Comparison of ENCODE assay signal across 12 cellular contexts in genomic region chr12:54127538-54128259, GRCh38.
DNase-seq lines count a peak whose midpoint lies in the region; ATAC-seq and TF ChIP-seq lines count a peak whose summit lies in the region.
"Had no signal": no experiment of that assay in that cellular context is flagged by ENCODE, and none has a peak within 500 bp of the region (broad histone marks: within the 10 kb centered on the region; RNA-seq: fewer than 3 reads in every experiment).

No MANE protein-coding gene starts in this region.

- peak overlapping the region; percentile 56 for H2AFZ ChIP-seq in osteoblast (ENCODE audit: low read length)

- H3K79me2 ChIP-seq in osteoblast (ENCODE audit: insufficient read depth, low read length): peaks cover 17% of the 10 kb centered on the region

- intact Hi-C loops in left ventricle myocardium inferior (cut with micrococcal nuclease): no loop called here
- intact Hi-C loops in cardiac septum (cut with DNase I): no loop called here
- intact Hi-C loops in uterus (cut with DNase I; ENCODE audit: low total_unique reads): no loop called here
- intact Hi-C loops in left lung (cut with DNase I): no loop called here

- H3K4me2 ChIP-seq in osteoblast (ENCODE audit: insufficient read depth, low read length): peak overlapping the region; percentile 81

- H3K4me1 ChIP-seq in left ventricle myocardium inferior (peaks cover 15% of the 10 kb centered on the region), osteoblast (ENCODE audit: insufficient read depth, low read length) (peaks cover 8% of the 10 kb centered on the region), uterus (no peaks in the 10 kb centered on the region), left lung (peaks cover 0 to 15% of the 10 kb centered on the region in 2 donors)

- ATAC-seq in left lung: no peak

- H3K9me3 ChIP-seq in left ventricle myocardium inferior (replicated peaks): no peaks in the 10 kb centered on the region
- no peaks in the 10 kb centered on the region for H3K9me3 ChIP-seq in osteoblast (ENCODE audit: low read depth, low read length)
- no peaks in the 10 kb centered on the region for H3K9me3 ChIP-seq in uterus
- H3K9me3 ChIP-seq in left lung: no peaks in the 10 kb centered on the region
- H3K9me3 ChIP-seq: body of pancreas had no signal

- TF ChIP-seq POLR2A in uterus (IDR thresholded peaks at IDR 0.05): no peak

- peak overlapping the region; percentile 67 for H3K27ac ChIP-seq in left ventricle myocardium inferior (replicated peaks)
- H3K27ac ChIP-seq in osteoblast (ENCODE audit: low read depth, low read length): no peak overlapping the region
- H3K27ac ChIP-seq in uterus: peak overlapping the region; percentile 70 to 71
- H3K27ac ChIP-seq in substantia nigra (ENCODE audit: low read depth, low read length, poor library complexity, severe bottlenecking): no peak overlapping the region
- H3K27ac ChIP-seq in left lung: no peak overlapping the region
- H3K27ac ChIP-seq: body of pancreas had no signal

- TF ChIP-seq CTCF in left ventricle myocardium inferior (IDR thresholded peaks at IDR 0.05; ENCODE audit: borderline replicate concordance): no peak
- no peak for TF ChIP-seq CTCF in fibroblast of mammary gland (conservative IDR thresholded peaks at IDR 0.05; ENCODE audit: control insufficient read depth, insufficient read depth, low read depth, low read length)
- no peak for TF ChIP-seq CTCF in osteoblast (IDR thresholded peaks at IDR 0.05; ENCODE audit: extremely low read depth, low read depth, low read length)
- TF ChIP-seq CTCF in uterus (IDR thresholded peaks at IDR 0.05): no peak
- no peak for TF ChIP-seq CTCF in left lung (IDR thresholded peaks at IDR 0.05)

- H3K4me3 ChIP-seq in left ventricle myocardium inferior (peak overlapping the region; percentile 68), fibroblast of mammary gland (ENCODE audit: control insufficient read depth, low read depth, low read length) (peak overlapping the region; percentile 60), osteoblast (ENCODE audit: insufficient read depth, low read length) (peak overlapping the region; percentile 77), uterus (peak overlapping the region in 1 of 2 donors; percentile 73), left lung (peak overlapping the region in 1 of 2 donors; percentile 39)

- no peak for DNase-seq in left ventricle myocardium inferior
- no peak for DNase-seq in cardiac septum (ENCODE audit: low spot score)
- no peak for DNase-seq in fibroblast of mammary gland (ENCODE audit: low read depth)
- DNase-seq in osteoblast (ENCODE audit: insufficient read length, low spot score, missing footprints): peak; percentile 79
- DNase-seq in uterus: no peak
- DNase-seq in substantia nigra (lab: John Stamatoyannopoulos, UW): no peak
- DNase-seq in glomerular visceral epithelial cell (ENCODE audit: extremely low spot score): no peak
- no peak for DNase-seq in left lung
- DNase-seq: NCI-H1436, occipital lobe, trophoblast cell had no signal

- H4K20me1 ChIP-seq in osteoblast (ENCODE audit: insufficient read depth, low read length): peaks cover 4% of the 10 kb centered on the region

- H3K36me3 ChIP-seq in left ventricle myocardium inferior (no peaks in the 10 kb centered on the region), osteoblast (ENCODE audit: insufficient read depth, low read length) (peaks cover 15% of the 10 kb centered on the region), uterus (no peaks in the 10 kb centered on the region), left lung (no peaks in the 10 kb centered on the region)

- H3K27me3 ChIP-seq in left ventricle myocardium inferior (ENCODE audit: low read depth) (peaks cover 99% of the 10 kb centered on the region), osteoblast (ENCODE audit: insufficient read depth, low read length) (no peaks in the 10 kb centered on the region), uterus (peaks cover 0 to 18% of the 10 kb centered on the region in 2 donors), left lung (peaks cover 23 to 96% of the 10 kb centered on the region in 2 donors)

Comparison
In these comparisons a context has a peak if more than half of its experiments do, and no peak if none do; other contexts are left out.
1. H3K27ac ChIP-seq: peak in left ventricle myocardium inferior (single experiment) and uterus (2 of 2); none in osteoblast (single experiment), substantia nigra (single experiment) and left lung (0 of 2).